1 cellular context compared by ENCODE assay signal in the genomic region with DNA sequence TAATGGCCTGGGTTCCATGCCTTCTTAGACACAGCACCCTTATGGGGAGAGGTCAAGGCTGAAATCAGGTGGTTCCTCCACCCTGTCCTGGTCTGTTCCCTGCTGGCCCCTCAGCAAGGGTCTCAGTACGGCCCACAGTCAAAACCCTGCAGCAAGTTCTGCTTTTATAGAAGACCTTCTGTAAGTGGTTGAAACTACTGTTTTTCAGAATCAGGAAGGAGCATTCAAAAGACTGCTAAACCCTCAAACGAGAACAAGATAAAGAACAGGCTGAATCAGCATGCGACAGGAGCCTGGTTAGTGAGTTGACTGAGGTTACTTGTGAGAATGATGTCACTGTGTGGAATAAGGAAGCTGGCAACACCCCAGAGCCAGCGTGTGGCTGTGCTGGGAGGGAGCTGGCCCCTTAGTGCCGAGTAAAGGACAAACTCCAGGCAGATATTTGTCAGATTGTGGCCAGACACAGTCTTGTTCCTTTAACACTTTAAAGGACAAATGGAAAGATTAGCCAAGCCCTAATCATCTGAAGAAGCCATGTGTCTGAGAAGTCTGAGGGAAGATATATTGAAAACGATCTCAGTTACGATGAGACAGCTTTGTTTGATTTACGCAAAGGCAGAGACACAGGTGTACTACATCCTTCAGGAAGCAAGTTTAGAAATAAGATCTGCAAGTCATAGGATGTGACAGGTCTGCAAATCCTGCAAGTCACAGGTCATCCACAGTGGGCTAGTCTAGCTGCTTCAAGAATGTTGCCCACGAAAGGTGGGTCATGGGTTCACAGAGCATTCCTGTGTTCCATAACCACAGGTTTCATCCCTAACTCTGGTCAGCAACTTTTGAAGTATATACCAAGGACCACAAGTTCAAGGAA.
A peak's percentile ranks its signal among the peaks of the same experiment; 100 is the strongest.
TF ChIP-seq lines count a peak whose summit lies in the region.

No MANE protein-coding gene starts in this region.

TF ChIP-seq in K562, 482 proteins besides CTCF, POLR2A, EP300 and RAD21 (continued from another document and continues in another):
- no peak for TF ChIP-seq THAP7 (CRISPR knock-in tag; IDR thresholded peaks at IDR 0.05)
- TF ChIP-seq MGA (IDR thresholded peaks at IDR 0.05), result peak; percentile 83
- no peak for TF ChIP-seq ZSCAN32 (CRISPR knock-in tag; IDR thresholded peaks at IDR 0.05)
- no peak for TF ChIP-seq MTA2 (IDR thresholded peaks at IDR 0.05; ENCODE audit: low read depth)
- TF ChIP-seq TEAD2 (tag; IDR thresholded peaks at IDR 0.05), result no peak
- peak; percentile 48; the same call in 1 of the 2 replicates for TF ChIP-seq HDAC2 (IDR thresholded peaks at IDR 0.05)
- TF ChIP-seq FIP1L1 (IDR thresholded peaks at IDR 0.05; ENCODE audit: low read depth, low read length, poor library complexity, severe bottlenecking), result no peak
- no peak for TF ChIP-seq XRCC5 (IDR thresholded peaks at IDR 0.05; ENCODE audit: low read depth, low read length)
- TF ChIP-seq NUFIP1 (IDR thresholded peaks at IDR 0.05; ENCODE audit: partially characterized antibody), result no peak
- TF ChIP-seq RNF219 (CRISPR knock-in tag; IDR thresholded peaks at IDR 0.05), result no peak
- no peak for TF ChIP-seq RBM14 (IDR thresholded peaks at IDR 0.05; ENCODE audit: borderline replicate concordance, insufficient read depth, low read depth, low read length)
- no peak for TF ChIP-seq ZSCAN29 (IDR thresholded peaks at IDR 0.05)
- no peak for TF ChIP-seq ZNF449 (CRISPR knock-in tag; IDR thresholded peaks at IDR 0.05)
- peak; percentile 0 for TF ChIP-seq KDM5B (IDR thresholded peaks at IDR 0.05; ENCODE audit: insufficient replicate concordance, low read depth, low read length)
- no peak for TF ChIP-seq CHCHD3 (CRISPR knock-in tag; IDR thresholded peaks at IDR 0.05)
- no peak for TF ChIP-seq BRD9 (IDR thresholded peaks at IDR 0.05; ENCODE audit: low read depth, partially characterized antibody)
- no peak; the same call in 1 of the 2 replicates for TF ChIP-seq HEY1 (CRISPR knock-in tag; IDR thresholded peaks at IDR 0.05; ENCODE audit: borderline replicate concordance)
- TF ChIP-seq DDX20 (tag; IDR thresholded peaks at IDR 0.05; ENCODE audit: low read depth), result no peak
- TF ChIP-seq ZNF408 (CRISPR knock-in tag; IDR thresholded peaks at IDR 0.05; ENCODE audit: low read depth), result no peak
- TF ChIP-seq, protein P1, sequence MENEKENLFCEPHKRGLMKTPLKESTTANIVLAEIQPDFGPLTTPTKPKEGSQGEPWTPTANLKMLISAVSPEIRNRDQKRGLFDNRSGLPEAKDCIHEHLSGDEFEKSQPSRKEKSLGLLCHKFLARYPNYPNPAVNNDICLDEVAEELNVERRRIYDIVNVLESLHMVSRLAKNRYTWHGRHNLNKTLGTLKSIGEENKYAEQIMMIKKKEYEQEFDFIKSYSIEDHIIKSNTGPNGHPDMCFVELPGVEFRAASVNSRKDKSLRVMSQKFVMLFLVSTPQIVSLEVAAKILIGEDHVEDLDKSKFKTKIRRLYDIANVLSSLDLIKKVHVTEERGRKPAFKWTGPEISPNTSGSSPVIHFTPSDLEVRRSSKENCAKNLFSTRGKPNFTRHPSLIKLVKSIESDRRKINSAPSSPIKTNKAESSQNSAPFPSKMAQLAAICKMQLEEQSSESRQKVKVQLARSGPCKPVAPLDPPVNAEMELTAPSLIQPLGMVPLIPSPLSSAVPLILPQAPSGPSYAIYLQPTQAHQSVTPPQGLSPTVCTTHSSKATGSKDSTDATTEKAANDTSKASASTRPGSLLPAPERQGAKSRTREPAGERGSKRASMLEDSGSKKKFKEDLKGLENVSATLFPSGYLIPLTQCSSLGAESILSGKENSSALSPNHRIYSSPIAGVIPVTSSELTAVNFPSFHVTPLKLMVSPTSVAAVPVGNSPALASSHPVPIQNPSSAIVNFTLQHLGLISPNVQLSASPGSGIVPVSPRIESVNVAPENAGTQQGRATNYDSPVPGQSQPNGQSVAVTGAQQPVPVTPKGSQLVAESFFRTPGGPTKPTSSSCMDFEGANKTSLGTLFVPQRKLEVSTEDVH (IDR thresholded peaks at IDR 0.05; ENCODE audit: low read depth, partially characterized antibody), result no peak
- TF ChIP-seq CREB1 (IDR thresholded peaks at IDR 0.05), result peak; percentile 23; the same call in 1 of the 2 replicates
- TF ChIP-seq CREB1 (CRISPR knock-in tag; IDR thresholded peaks at IDR 0.05), result no peak
- TF ChIP-seq ZKSCAN8 (CRISPR knock-in tag; IDR thresholded peaks at IDR 0.05), result no peak
- peak in 1 of 2 experiments; percentile 88; a peak in 3 of 4 replicates for TF ChIP-seq RCOR1 (IDR thresholded peaks at IDR 0.05; ENCODE audit: borderline replicate concordance in 1 of 2, low read depth in 2 of 2, low read length in 2 of 2)
- no peak for TF ChIP-seq ZNF696 (CRISPR knock-in tag; conservative IDR thresholded peaks at IDR 0.05)
- no peak for TF ChIP-seq TARDBP (IDR thresholded peaks at IDR 0.05)
- TF ChIP-seq, protein P2, sequence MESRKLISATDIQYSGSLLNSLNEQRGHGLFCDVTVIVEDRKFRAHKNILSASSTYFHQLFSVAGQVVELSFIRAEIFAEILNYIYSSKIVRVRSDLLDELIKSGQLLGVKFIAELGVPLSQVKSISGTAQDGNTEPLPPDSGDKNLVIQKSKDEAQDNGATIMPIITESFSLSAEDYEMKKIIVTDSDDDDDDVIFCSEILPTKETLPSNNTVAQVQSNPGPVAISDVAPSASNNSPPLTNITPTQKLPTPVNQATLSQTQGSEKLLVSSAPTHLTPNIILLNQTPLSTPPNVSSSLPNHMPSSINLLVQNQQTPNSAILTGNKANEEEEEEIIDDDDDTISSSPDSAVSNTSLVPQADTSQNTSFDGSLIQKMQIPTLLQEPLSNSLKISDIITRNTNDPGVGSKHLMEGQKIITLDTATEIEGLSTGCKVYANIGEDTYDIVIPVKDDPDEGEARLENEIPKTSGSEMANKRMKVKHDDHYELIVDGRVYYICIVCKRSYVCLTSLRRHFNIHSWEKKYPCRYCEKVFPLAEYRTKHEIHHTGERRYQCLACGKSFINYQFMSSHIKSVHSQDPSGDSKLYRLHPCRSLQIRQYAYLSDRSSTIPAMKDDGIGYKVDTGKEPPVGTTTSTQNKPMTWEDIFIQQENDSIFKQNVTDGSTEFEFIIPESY (CRISPR knock-in tag; IDR thresholded peaks at IDR 0.05), result peak; percentile 53
- TF ChIP-seq, protein P3, sequence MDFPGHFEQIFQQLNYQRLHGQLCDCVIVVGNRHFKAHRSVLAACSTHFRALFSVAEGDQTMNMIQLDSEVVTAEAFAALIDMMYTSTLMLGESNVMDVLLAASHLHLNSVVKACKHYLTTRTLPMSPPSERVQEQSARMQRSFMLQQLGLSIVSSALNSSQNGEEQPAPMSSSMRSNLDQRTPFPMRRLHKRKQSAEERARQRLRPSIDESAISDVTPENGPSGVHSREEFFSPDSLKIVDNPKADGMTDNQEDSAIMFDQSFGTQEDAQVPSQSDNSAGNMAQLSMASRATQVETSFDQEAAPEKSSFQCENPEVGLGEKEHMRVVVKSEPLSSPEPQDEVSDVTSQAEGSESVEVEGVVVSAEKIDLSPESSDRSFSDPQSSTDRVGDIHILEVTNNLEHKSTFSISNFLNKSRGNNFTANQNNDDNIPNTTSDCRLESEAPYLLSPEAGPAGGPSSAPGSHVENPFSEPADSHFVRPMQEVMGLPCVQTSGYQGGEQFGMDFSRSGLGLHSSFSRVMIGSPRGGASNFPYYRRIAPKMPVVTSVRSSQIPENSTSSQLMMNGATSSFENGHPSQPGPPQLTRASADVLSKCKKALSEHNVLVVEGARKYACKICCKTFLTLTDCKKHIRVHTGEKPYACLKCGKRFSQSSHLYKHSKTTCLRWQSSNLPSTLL (IDR thresholded peaks at IDR 0.05), result no peak
